15 cellular contexts compared by ENCODE assay signal in genomic region chr2:172275239-172275638, GRCh38.
DNase-seq lines count a peak whose midpoint lies in the region; ATAC-seq and TF ChIP-seq lines count a peak whose summit lies in the region.
"Had no signal": no experiment of that assay in that cellular context is flagged by ENCODE, and none has a peak within 500 bp of the region (broad histone marks: within the 10 kb centered on the region; RNA-seq: fewer than 3 reads in every experiment).

No MANE protein-coding gene starts in this region.

- no peaks in the 10 kb centered on the region for H3K36me3 Mint-ChIP-seq in neural progenitor cell

- H3K27me3 Mint-ChIP-seq in neural progenitor cell (ENCODE audit: insufficient read depth, low read depth): peaks cover 7% of the 10 kb centered on the region

- CTCF ChIA-PET in SK-N-SH (lab: Yijun Ruan, JAX): no interaction called here

- H3K4me3 ChIP-seq in SK-N-SH (ENCODE audit: low read depth in 2 of 2, low read length in 1 of 2): no peak overlapping the region
- H3K4me3 ChIP-seq in neural progenitor cell: no peak overlapping the region
- H3K4me3 ChIP-seq: BLaER1 had no signal

- peaks cover 21% of the 10 kb centered on the region for H3K9me3 Mint-ChIP-seq in neural progenitor cell

- POLR2A ChIA-PET in SK-N-SH (lab: Yijun Ruan, JAX): no interaction called here

- H3K4me3 Mint-ChIP-seq in neural progenitor cell: no peak overlapping the region
- H3K4me3 Mint-ChIP-seq: CD8-positive, alpha-beta memory T cell; H9 had no signal

- peak overlapping the region; percentile 34 for H3K27ac Mint-ChIP-seq in neural progenitor cell
- H3K27ac Mint-ChIP-seq: H9 had no signal

- 0 out of 2 replicates have a peak, but pooled peaks cover 3% of the 10 kb centered on the region for H3K9me3 ChIP-seq in SK-N-SH
- H3K9me3 ChIP-seq in neural progenitor cell (ENCODE audit: low read depth): no peaks in the 10 kb centered on the region

- H3K27ac ChIP-seq in SK-N-SH (ENCODE audit: low read depth in 2 of 2, low read length in 1 of 2) (no peak overlapping the region), neural progenitor cell (no peak overlapping the region)
- H3K27ac ChIP-seq: BLaER1 had no signal

- DNase-seq in SK-N-SH (no peak), MV-4-11 (lab: John Stamatoyannopoulos, UW) (peak; percentile 16), neural progenitor cell (ENCODE audit: low spot score) (no peak), hypothalamus (lab: John Stamatoyannopoulos, UW) (no peak), G401 (ENCODE audit: low spot score) (no peak), NCI-H2196 (lab: John Stamatoyannopoulos, UW; ENCODE audit: unreplicated experiment) (no peak)
- DNase-seq: 8988T; AML-193; Caco-2; CD8-positive, alpha-beta memory T cell; H9 had no signal

- WGBS in SK-N-SH (ENCODE audit: low lambda C conversion rate): 94% methylated on average over 5 of the region's 5 CpGs

- H3K4me1 ChIP-seq in SK-N-SH (ENCODE audit: control insufficient read depth in 1 of 2, insufficient read depth in 2 of 2, low read depth in 1 of 2, low read length in 1 of 2): no peaks in the 10 kb centered on the region
- peaks cover 21% of the 10 kb centered on the region for H3K4me1 ChIP-seq in neural progenitor cell
- H3K4me1 ChIP-seq: Caco-2 had no signal

- no peak for TF ChIP-seq EP300 in SK-N-SH (IDR thresholded peaks at IDR 0.05; ENCODE audit: borderline replicate concordance in 1 of 2, low read depth in 1 of 2, low read length in 1 of 2)

- no peaks in the 10 kb centered on the region for H3K36me3 ChIP-seq in SK-N-SH (replicated peaks in 1 of 2; ENCODE audit: control insufficient read depth in 1 of 2, insufficient read depth in 2 of 2, low read length in 1 of 2)
- no peaks in the 10 kb centered on the region for H3K36me3 ChIP-seq in neural progenitor cell
- H3K36me3 ChIP-seq: BLaER1 had no signal

- H4K20me1 ChIP-seq in SK-N-SH (ENCODE audit: insufficient read depth) (no peaks in the 10 kb centered on the region), neural progenitor cell (ENCODE audit: low read depth) (no peaks in the 10 kb centered on the region)
- H4K20me1 ChIP-seq: BLaER1 had no signal

- no peaks in the 10 kb centered on the region for H3K9me2 ChIP-seq in SK-N-SH

- H3K79me2 ChIP-seq in SK-N-SH (ENCODE audit: insufficient read depth) (no peaks in the 10 kb centered on the region), neural progenitor cell (ENCODE audit: low read depth) (no peaks in the 10 kb centered on the region)

- no peaks in the 10 kb centered on the region for H3K27me3 ChIP-seq in SK-N-SH (ENCODE audit: insufficient read depth)
- H3K27me3 ChIP-seq in neural progenitor cell: no peaks in the 10 kb centered on the region
- H3K27me3 ChIP-seq: BLaER1 had no signal

- H3K9ac ChIP-seq in SK-N-SH: no peak overlapping the region
- no peak overlapping the region for H3K9ac ChIP-seq in neural progenitor cell
- H3K9ac ChIP-seq: BLaER1 had no signal

- peaks cover 2% of the 10 kb centered on the region for H3F3A ChIP-seq in SK-N-SH (replicated peaks; ENCODE audit: insufficient read depth)
- H3F3A ChIP-seq in neural progenitor cell (ENCODE audit: low read depth): no peaks in the 10 kb centered on the region

- TF ChIP-seq RAD21 in SK-N-SH (IDR thresholded peaks at IDR 0.05; ENCODE audit: low read length): no peak

- H3K4me2 ChIP-seq in SK-N-SH (no peak overlapping the region), neural progenitor cell (no peak overlapping the region)
- H3K4me2 ChIP-seq: BLaER1 had no signal

- in situ Hi-C loops in G401 (cut with HindIII; ENCODE audit: low sequenced_read_pairs): no loop called here

- peak overlapping the region; percentile 20; the same call in 1 of the 2 replicates for H2AFZ ChIP-seq in SK-N-SH (ENCODE audit: low read depth)
- H2AFZ ChIP-seq in neural progenitor cell (replicated peaks): peak overlapping the region; percentile 55

- TF ChIP-seq CTCF in SK-N-SH (IDR thresholded peaks at IDR 0.05) (no peak), neural progenitor cell (IDR thresholded peaks at IDR 0.05) (no peak)

- peaks cover 14% of the 10 kb centered on the region for H3K4me1 Mint-ChIP-seq in neural progenitor cell

- ATAC-seq in SK-N-SH treated with all-trans-retinoic acid at 6 μM for 48 hours (no peak), GM21717 (IDR thresholded peaks at IDR 0.05; ENCODE audit: unreplicated experiment) (no peak)
- ATAC-seq: HepG2 had no signal

TF ChIP-seq in SK-N-SH, 30 proteins besides CTCF, POLR2A, EP300 and RAD21 (continues in another document):
- TF ChIP-seq REST (IDR thresholded peaks at IDR 0.05; ENCODE audit: low read depth, low read length): no peak
- no peak for TF ChIP-seq POLR2AphosphoS5 (IDR thresholded peaks at IDR 0.05; ENCODE audit: low read depth, low read length)
- no peak for TF ChIP-seq CHD2 (IDR thresholded peaks at IDR 0.05; ENCODE audit: low read length, partially characterized antibody)
- TF ChIP-seq PBX3 (IDR thresholded peaks at IDR 0.05): no peak
- no peak for TF ChIP-seq SIN3A (IDR thresholded peaks at IDR 0.05; ENCODE audit: borderline replicate concordance, low read depth, low read length)

TF ChIP-seq in SK-N-SH treated with all-trans-retinoic acid at 6 μM for 48 hours, 23 proteins besides CTCF, POLR2A, EP300 and RAD21:
- TF ChIP-seq CSDC2 (CRISPR knock-in tag; IDR thresholded peaks at IDR 0.05): no peak
- no peak for TF ChIP-seq OSR1 (CRISPR knock-in tag; IDR thresholded peaks at IDR 0.05)
- no peak for TF ChIP-seq PPARA (CRISPR knock-in tag; IDR thresholded peaks at IDR 0.05; ENCODE audit: borderline replicate concordance)
- no peak for TF ChIP-seq SNAI2 (CRISPR knock-in tag; IDR thresholded peaks at IDR 0.05)
- no peak for TF ChIP-seq ZNF565 (CRISPR knock-in tag; conservative IDR thresholded peaks at IDR 0.05; ENCODE audit: low read depth)
- no peak for TF ChIP-seq PATZ1 (CRISPR knock-in tag; IDR thresholded peaks at IDR 0.05; ENCODE audit: borderline replicate concordance)
- no peak for TF ChIP-seq GLIS3 (CRISPR knock-in tag; IDR thresholded peaks at IDR 0.05)
- no peak for TF ChIP-seq ESRRG (CRISPR knock-in tag; IDR thresholded peaks at IDR 0.05)
- no peak for TF ChIP-seq ZFP3 (CRISPR knock-in tag; IDR thresholded peaks at IDR 0.05)
- TF ChIP-seq TOX (CRISPR knock-in tag; IDR thresholded peaks at IDR 0.05; ENCODE audit: borderline replicate concordance): no peak
TF ChIP-seq in SK-N-SH treated with all-trans-retinoic acid at 6 μM for 48 hours: peak in this region for 0.
